ENCODE assay signal across 8 cellular contexts in the genomic region with DNA sequence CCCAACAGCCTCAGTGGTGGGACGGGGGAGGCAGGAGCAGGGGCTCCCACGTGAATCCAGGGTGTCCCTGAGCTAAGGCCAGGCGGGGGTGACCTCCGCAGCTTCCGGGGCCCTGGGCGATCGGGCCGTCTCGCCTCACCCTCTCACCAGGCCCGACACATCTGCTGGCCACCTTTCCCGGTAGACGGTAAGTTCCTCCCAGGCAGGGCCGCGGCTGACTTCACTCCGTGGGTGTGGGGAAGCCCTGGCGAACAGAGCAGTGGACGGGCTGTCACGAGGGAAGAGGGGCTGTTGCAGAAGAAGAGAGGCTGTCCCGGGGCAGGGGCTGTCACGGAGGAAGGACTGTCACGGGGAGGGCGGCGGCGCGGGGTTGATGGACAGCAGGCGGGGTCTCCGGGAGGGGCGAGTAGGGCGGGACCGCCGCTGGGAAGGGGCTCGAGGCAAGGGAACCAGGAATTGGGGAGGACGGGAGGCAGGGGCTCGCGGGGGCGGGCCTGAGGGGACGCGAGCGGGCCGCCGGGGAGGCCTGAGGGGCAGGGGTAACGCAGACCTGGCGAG. TPM values are rescaled to one million over a fixed set of nuclear protein-coding genes. Genes with fewer than 3 reads are reported as not detected.
DNase-seq lines count a peak whose midpoint lies in the region; ATAC-seq, FAIRE-seq and TF ChIP-seq lines count a peak whose summit lies in the region.

No MANE protein-coding gene starts in this region.

- H3K27ac Mint-ChIP-seq in nephron = no peak overlapping the region

- peak overlapping the region; percentile 85 for H3K4me2 ChIP-seq in A549

- no peak for TF ChIP-seq POLR2A in A549 (IDR thresholded peaks at IDR 0.05; ENCODE audit: low read length)

- ATAC-seq in A549 = peak; percentile 14 to 37; a peak in 3 of 6 replicates
- no peak for ATAC-seq in GM18873 (IDR thresholded peaks at IDR 0.05; ENCODE audit: low FRiP score, unreplicated experiment)
- ATAC-seq in HG02852 (IDR thresholded peaks at IDR 0.05; ENCODE audit: unreplicated experiment) = no peak

- CTCF ChIA-PET in A549 (lab: Yijun Ruan, JAX) = interaction anchor here (1.4 to 3.9 kb wide), 4 partner anchors 8 to 21 kb away, joined by 4 to 27 read pairs (median 13); a partner anchor contains a TSS

- H3K4me3 ChIP-seq in A549 = peak overlapping the region; percentile 71
- peak overlapping the region; percentile 87 for H3K4me3 ChIP-seq in coronary artery

- no peaks in the 10 kb centered on the region for H3K36me3 Mint-ChIP-seq in nephron (ENCODE audit: low read depth)

- no peaks in the 10 kb centered on the region for H3K9me3 Mint-ChIP-seq in nephron

- POLR2A ChIA-PET in A549 (lab: Yijun Ruan, JAX) = interaction anchor here (0.8 to 2.2 kb wide), 4 partner anchors 7 to 41 kb away, joined by 3 to 13 read pairs (median 6); a partner anchor contains a TSS

- H3K27me3 Mint-ChIP-seq in nephron (ENCODE audit: low read depth) = peaks cover 8% of the 10 kb centered on the region

- no peak for FAIRE-seq in A549 (lab: Jason Lieb, UNC)

- in situ Hi-C loops in GM13977 (cut with MboI; ENCODE audit: low pct_unique_long_range_greater_than_20kb, low sequenced_read_pairs, unreplicated experiment) = no loop called here

- no peak for TF ChIP-seq EP300 in A549 (IDR thresholded peaks at IDR 0.05)

- DNase-seq in A549 (ENCODE audit: low read depth in 1 of 2, low spot score in 1 of 2) (no peak), GM13977 (ENCODE audit: low spot score) (peak; percentile 56), NAMALWA (ENCODE audit: low spot score) (peak; percentile 39), coronary artery (ENCODE audit: low spot score) (no peak), inferior parietal cortex (ENCODE audit: extremely low spot score) (no peak)

- TF ChIP-seq CTCF in A549 (IDR thresholded peaks at IDR 0.05) = no peak
- no peak for TF ChIP-seq CTCF in GM13977 (IDR thresholded peaks at IDR 0.05; ENCODE audit: extremely low read depth, insufficient read depth, missing control alignments)
- TF ChIP-seq CTCF in coronary artery (IDR thresholded peaks at IDR 0.05) = no peak
- TF ChIP-seq CTCF in nephron (IDR thresholded peaks at IDR 0.05; ENCODE audit: unreplicated experiment in 3 of 3) = no peak

- H3K27ac ChIP-seq in A549 (peak overlapping the region; percentile 91 to 95), coronary artery (no peak overlapping the region)

- H3K4me1 Mint-ChIP-seq in nephron = peaks cover 22% of the 10 kb centered on the region

- H3K4me3 Mint-ChIP-seq in nephron = peak overlapping the region; percentile 79 to 86 (median 82)

- H3K9me3 ChIP-seq in A549 = no peaks in the 10 kb centered on the region

- no peak for TF ChIP-seq RAD21 in A549 (conservative IDR thresholded peaks at IDR 0.05 in 1 of 2, IDR thresholded peaks at IDR 0.05 in 1 of 2)

- peaks cover 18% of the 10 kb centered on the region; the same call in 2 of the 3 replicates for H3K4me1 ChIP-seq in A549

- 4% methylated on average over 24 of the region's 43 CpGs for WGBS in A549 (ENCODE audit: missing lambda C conversion rate)

TF ChIP-seq in A549, 52 proteins besides CTCF, POLR2A, EP300 and RAD21:
- TF ChIP-seq MAZ (IDR thresholded peaks at IDR 0.05; ENCODE audit: borderline replicate concordance, low read depth, low read length) (no peak), POLR2AphosphoS2 (conservative IDR thresholded peaks at IDR 0.05; ENCODE audit: low read length) (no peak)
- TF ChIP-seq, protein P1, sequence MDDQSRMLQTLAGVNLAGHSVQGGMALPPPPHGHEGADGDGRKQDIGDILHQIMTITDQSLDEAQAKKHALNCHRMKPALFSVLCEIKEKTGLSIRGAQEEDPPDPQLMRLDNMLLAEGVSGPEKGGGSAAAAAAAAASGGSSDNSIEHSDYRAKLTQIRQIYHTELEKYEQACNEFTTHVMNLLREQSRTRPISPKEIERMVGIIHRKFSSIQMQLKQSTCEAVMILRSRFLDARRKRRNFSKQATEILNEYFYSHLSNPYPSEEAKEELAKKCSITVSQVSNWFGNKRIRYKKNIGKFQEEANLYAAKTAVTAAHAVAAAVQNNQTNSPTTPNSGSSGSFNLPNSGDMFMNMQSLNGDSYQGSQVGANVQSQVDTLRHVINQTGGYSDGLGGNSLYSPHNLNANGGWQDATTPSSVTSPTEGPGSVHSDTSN (IDR thresholded peaks at IDR 0.05) = 0 out of 2 replicates have a peak, but pooled peaks have one; percentile 16

RNA-seq across cellular contexts. Expression of a gene that starts 0.5 kb away (rescaled TPM):
- 8.4 and 10.5 TPM in 2 replicates for polyA plus RNA-seq in A549 (2011; rRNA removed)
- 76.4 and 102 TPM in 2 replicates for polyA plus RNA-seq in A549 (2012; cell fraction: cytosol; rRNA removed)
- 250 and 385 TPM in 2 replicates for polyA plus RNA-seq in A549 (2012; cell fraction: nucleus; rRNA removed)
- polyA plus RNA-seq in A549 (2017; fragmentation: RNase III; extraction: RNeasy Plus Mini Kit Qiagen cat#74134 plus additional on column Dnase treatment) = 50.5 to 55.2 TPM (median 52.5 TPM) in 3 replicates
- polyA minus RNA-seq in A549 (2011; rRNA and poly(A)+ RNA removed) = 3.4 and 5.8 TPM in 2 replicates

RNA-seq across cellular contexts. Expression of a gene that starts 10.6 kb away (rescaled TPM):
- 8.0 and 9.0 TPM in 2 replicates for polyA plus RNA-seq in A549 (2011; rRNA removed)
- 22.4 and 35.8 TPM in 2 replicates for polyA plus RNA-seq in A549 (2012; cell fraction: cytosol; rRNA removed)
- 57.2 and 62.4 TPM in 2 replicates for polyA plus RNA-seq in A549 (2012; cell fraction: nucleus; rRNA removed)
- 17.5 to 18.6 TPM (median 18.5 TPM) in 3 replicates for polyA plus RNA-seq in A549 (2017; fragmentation: RNase III; extraction: RNeasy Plus Mini Kit Qiagen cat#74134 plus additional on column Dnase treatment)
- 7.6 and 9.4 TPM in 2 replicates for polyA minus RNA-seq in A549 (2011; rRNA and poly(A)+ RNA removed)

RNA-seq across cellular contexts. Expression of a gene that starts 15.7 kb away (rescaled TPM):
- polyA plus RNA-seq in A549 (2011; rRNA removed) (0.28 and 0.35 TPM in 2 replicates), A549 (2017; fragmentation: RNase III; extraction: RNeasy Plus Mini Kit Qiagen cat#74134 plus additional on column Dnase treatment) (1.4 to 1.6 TPM (median 1.5 TPM) in 3 replicates)
- 1.9 and 3.0 TPM in 2 replicates for polyA plus RNA-seq in A549 (2012; cell fraction: cytosol; rRNA removed)
- polyA plus RNA-seq in A549 (2012; cell fraction: nucleus; rRNA removed) = 7.3 and 11.0 TPM in 2 replicates
- 0.15 TPM in 1 of 2 replicates, not detected in the other for polyA minus RNA-seq in A549 (2011; rRNA and poly(A)+ RNA removed)

RNA-seq across cellular contexts. Expression of a gene that starts 33.0 kb away (rescaled TPM):
- polyA plus RNA-seq in A549 (2011; rRNA removed) = 0.03 and 0.12 TPM in 2 replicates
- 0.12 and 0.22 TPM in 2 replicates for polyA plus RNA-seq in A549 (2012; cell fraction: cytosol; rRNA removed)
- polyA plus RNA-seq in A549 (2012; cell fraction: nucleus; rRNA removed) = 1.1 and 1.8 TPM in 2 replicates
- polyA plus RNA-seq in A549 (2017; fragmentation: RNase III; extraction: RNeasy Plus Mini Kit Qiagen cat#74134 plus additional on column Dnase treatment) = 0.06 to 0.16 TPM (median 0.12 TPM) in 3 replicates
- 0.15 and 0.17 TPM in 2 replicates for polyA minus RNA-seq in A549 (2011; rRNA and poly(A)+ RNA removed)

RNA-seq across cellular contexts. Expression of a gene that starts 38.2 kb away (rescaled TPM):
- polyA plus RNA-seq in A549 (2011; rRNA removed) (0.11 TPM in 1 of 2 replicates, not detected in the other), A549 (2017; fragmentation: RNase III; extraction: RNeasy Plus Mini Kit Qiagen cat#74134 plus additional on column Dnase treatment) (0.13 to 0.25 TPM (median 0.20 TPM) in 3 replicates)
- 0.12 and 0.18 TPM in 2 replicates for polyA plus RNA-seq in A549 (2012; cell fraction: cytosol; rRNA removed)
- 0.34 and 0.35 TPM in 2 replicates for polyA plus RNA-seq in A549 (2012; cell fraction: nucleus; rRNA removed)
- 0.24 and 1.0 TPM in 2 replicates for polyA minus RNA-seq in A549 (2011; rRNA and poly(A)+ RNA removed)

Comparison
In these comparisons a context has a peak if more than half of its experiments do, and no peak if none do; other contexts are left out.
1. ATAC-seq: peak in A549 (2 of 2); none in GM18873 (single experiment) and HG02852 (single experiment).
2. DNase-seq: peak in GM13977 (single experiment) and NAMALWA (single experiment); none in A549 (0 of 2), coronary artery (single experiment) and inferior parietal cortex (single experiment).
3. H3K27ac ChIP-seq: peak in A549 (2 of 2); none in coronary artery (0 of 2).